In the genomic region with DNA sequence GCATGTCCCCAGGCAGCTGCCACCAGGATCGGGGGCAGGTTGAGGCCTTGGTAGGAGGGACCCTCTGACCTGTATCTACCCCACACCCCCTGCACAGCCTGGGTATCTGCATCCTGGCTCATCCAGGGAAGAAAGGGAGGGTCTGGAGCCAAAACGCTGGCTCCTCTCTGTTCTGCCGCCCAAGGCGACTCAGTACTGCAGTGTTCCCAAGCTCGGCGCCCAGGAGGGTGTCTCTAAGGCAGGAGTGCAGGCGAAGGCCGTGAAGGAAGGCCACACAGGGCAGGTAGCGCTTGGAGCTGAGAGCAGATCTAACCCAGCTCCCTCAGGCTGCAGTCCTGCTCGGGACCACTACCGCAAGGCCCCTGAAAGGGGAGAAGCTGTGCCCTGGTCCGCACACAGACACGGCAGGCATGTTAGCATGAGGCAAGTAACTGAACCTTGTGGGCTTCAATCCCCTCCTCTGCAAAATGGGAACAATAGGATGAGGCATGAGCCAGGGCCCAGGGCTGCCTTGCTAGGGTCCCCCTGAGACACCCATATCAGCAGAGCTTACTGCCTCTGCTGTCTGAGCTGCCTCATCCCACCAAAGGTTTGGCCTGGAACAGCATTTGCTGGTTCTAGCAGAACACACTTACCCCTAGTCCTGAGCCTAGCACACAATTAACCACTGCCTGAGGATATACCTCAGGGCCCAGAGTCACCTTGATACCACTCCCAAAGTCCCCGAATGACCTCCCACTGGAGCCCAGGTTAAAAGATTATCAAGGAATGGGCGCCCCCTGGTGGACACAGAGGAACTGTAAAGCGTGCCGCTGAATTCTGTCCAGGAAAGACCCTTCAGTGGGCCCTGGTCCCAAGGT, we compare ENCODE assay signal across 8 cellular contexts. TPM values are rescaled to one million over a fixed set of nuclear protein-coding genes. Genes with fewer than 3 reads are reported as not detected.
A peak's percentile ranks its signal among the peaks of the same experiment; 100 is the strongest.
DNase-seq lines count a peak whose midpoint lies in the region; ATAC-seq and TF ChIP-seq lines count a peak whose summit lies in the region.

No MANE protein-coding gene starts in this region.

- H4K20me1 ChIP-seq in Karpas-422 (ENCODE audit: insufficient read depth, low read depth, low read length) (peaks cover 23% of the 10 kb centered on the region), SK-N-SH (ENCODE audit: insufficient read depth) (peaks cover 50% of the 10 kb centered on the region)

- H3K36me3 ChIP-seq in Karpas-422 (ENCODE audit: insufficient read depth, low read length) (peaks cover 25% of the 10 kb centered on the region), SK-N-SH (replicated peaks in 1 of 2; ENCODE audit: control insufficient read depth in 1 of 2, insufficient read depth in 2 of 2, low read length in 1 of 2) (peaks cover 17 to 23% of the 10 kb centered on the region in 2 experiments), heart right ventricle (peaks cover 0 to 34% (median 13%) of the 10 kb centered on the region in 9 donors)

- peak overlapping the region; percentile 92 to 99 for H3K27ac Mint-ChIP-seq in activated naive CD4-positive, alpha-beta T cell treated with anti-CD3 and anti-CD28 coated beads, Interleukin-2, amount 50 U/mL, for 72 hours

- H3K4me3 ChIP-seq in Karpas-422 (ENCODE audit: low read length) (no peak overlapping the region), SK-N-SH (ENCODE audit: low read depth in 2 of 2, low read length in 1 of 2) (no peak overlapping the region; a peak in 1 of 4 replicates), heart right ventricle (no peak overlapping the region), retinal pigment epithelial cell (ENCODE audit: low read length) (no peak overlapping the region)

- WGBS in SK-N-SH (ENCODE audit: low lambda C conversion rate) = 55% methylated on average over 12 of the region's 17 CpGs
- WGBS in heart right ventricle, 2 donors = 64 to 66% methylated on average over 17 of the region's 17 CpGs

- no peak overlapping the region for H2AFZ ChIP-seq in Karpas-422 (ENCODE audit: low read length)
- H2AFZ ChIP-seq in SK-N-SH (ENCODE audit: low read depth) = no peak overlapping the region

- no peak for TF ChIP-seq EP300 in SK-N-SH (IDR thresholded peaks at IDR 0.05; ENCODE audit: borderline replicate concordance in 1 of 2, low read depth in 1 of 2, low read length in 1 of 2)

- TF ChIP-seq CTCF in SK-N-SH (IDR thresholded peaks at IDR 0.05) = peak; percentile 93
- TF ChIP-seq CTCF in heart right ventricle (IDR thresholded peaks at IDR 0.05) = peak; percentile 73 to 93 (median 88)
- peak; percentile 78 for TF ChIP-seq CTCF in retinal pigment epithelial cell (conservative IDR thresholded peaks at IDR 0.05; ENCODE audit: low read depth, low read length)

- CTCF ChIA-PET in SK-N-SH (lab: Yijun Ruan, JAX) = interaction anchor here (0.5 to 34.6 kb wide), 59 partner anchors 8 to 478 kb away, joined by 3 to 1218 read pairs (median 5); partner anchors contain the start of gene COPS7B

- H3K79me2 ChIP-seq in Karpas-422 (ENCODE audit: low read length) = peaks cover 25% of the 10 kb centered on the region
- H3K79me2 ChIP-seq in SK-N-SH (ENCODE audit: insufficient read depth) = peaks cover 36% of the 10 kb centered on the region

- H3K27me3 ChIP-seq in Karpas-422 (ENCODE audit: low read length) (no peaks in the 10 kb centered on the region), SK-N-SH (ENCODE audit: insufficient read depth) (no peaks in the 10 kb centered on the region), heart right ventricle (no peaks in the 10 kb centered on the region)

- intact Hi-C loops in heart right ventricle (cut with DNase I) = loop anchor here (1.0 to 10.0 kb wide), 12 partner anchors 35 to 200 kb away; no protein-coding TSS in a partner anchor

- H3K9me2 ChIP-seq in Karpas-422 (replicated peaks; ENCODE audit: insufficient read depth, low read length) (no peaks in the 10 kb centered on the region), SK-N-SH (no peaks in the 10 kb centered on the region)

- H3K9me3 Mint-ChIP-seq in activated naive CD4-positive, alpha-beta T cell treated with anti-CD3 and anti-CD28 coated beads, Interleukin-2, amount 50 U/mL, for 72 hours = no peaks in the 10 kb centered on the region

- H3K9me3 ChIP-seq in Karpas-422 (ENCODE audit: low read length) (no peaks in the 10 kb centered on the region), SK-N-SH (no peaks in the 10 kb centered on the region), heart right ventricle (no peaks in the 10 kb centered on the region)

- peaks cover 40% of the 10 kb centered on the region for H3K4me1 ChIP-seq in Karpas-422 (ENCODE audit: low read length)
- H3K4me1 ChIP-seq in SK-N-SH (ENCODE audit: control insufficient read depth in 1 of 2, insufficient read depth in 2 of 2, low read depth in 1 of 2, low read length in 1 of 2) = peaks cover 20 to 32% of the 10 kb centered on the region in 2 experiments; a peak in 3 of 4 replicates
- H3K4me1 ChIP-seq in heart right ventricle = peaks cover 25 to 67% (median 53%) of the 10 kb centered on the region in 9 donors

- POLR2A ChIA-PET in SK-N-SH (lab: Yijun Ruan, JAX) = interaction anchor here (0.6 to 3.4 kb wide), 12 partner anchors 11 to 101 kb away, joined by 3 to 20 read pairs (median 4); no protein-coding TSS in a partner anchor

- H3K27ac ChIP-seq in Karpas-422 (ENCODE audit: low read length) (peak overlapping the region; percentile 79), SK-N-SH (ENCODE audit: low read depth in 2 of 2, low read length in 1 of 2) (peak overlapping the region; percentile 50 to 56), heart right ventricle (peak overlapping the region in 5 of 10 donors; percentile 17 to 76 (median 43))

- H3K9ac ChIP-seq in Karpas-422 (ENCODE audit: low read length) (peak overlapping the region; percentile 7; the same call in 1 of the 2 replicates), SK-N-SH (no peak overlapping the region)

- peaks cover 27% of the 10 kb centered on the region for H3F3A ChIP-seq in SK-N-SH (replicated peaks; ENCODE audit: insufficient read depth)

- DNase-seq in EL = peak; percentile 59
- DNase-seq in Karpas-422 = peak; percentile 94
- peak; percentile 76 for DNase-seq in SK-N-SH
- DNase-seq in activated naive CD4-positive, alpha-beta T cell treated with anti-CD3 and anti-CD28 coated beads, Interleukin-2, amount 50 U/mL, for 72 hours (ENCODE audit: low spot score in 2 of 2) = peak; percentile 80 to 89
- DNase-seq in heart right ventricle = peak; percentile 77
- no peak for DNase-seq in retinal pigment epithelial cell (ENCODE audit: low read depth)
- no peak for DNase-seq in mesenteric fat pad (ENCODE audit: low spot score)

- peak; percentile 24 to 25 for ATAC-seq in activated naive CD4-positive, alpha-beta T cell treated with anti-CD3 and anti-CD28 coated beads, Interleukin-2, amount 50 U/mL, for 72 hours
- ATAC-seq in heart right ventricle (peak in 6 of 8 donors; percentile 5 to 45 (median 31)), HG02798 (IDR thresholded peaks at IDR 0.05; ENCODE audit: poor library complexity, unreplicated experiment) (no peak)

- H3K4me2 ChIP-seq in Karpas-422 (ENCODE audit: low read depth, low read length, poor library complexity, severe bottlenecking) (no peak overlapping the region), SK-N-SH (no peak overlapping the region)

- TF ChIP-seq RAD21 in SK-N-SH (IDR thresholded peaks at IDR 0.05; ENCODE audit: low read length) = peak; percentile 79

- H3K36me3 Mint-ChIP-seq in activated naive CD4-positive, alpha-beta T cell treated with anti-CD3 and anti-CD28 coated beads, Interleukin-2, amount 50 U/mL, for 72 hours = peaks cover 22 to 29% of the 10 kb centered on the region in 2 donors

TF ChIP-seq in SK-N-SH, 30 proteins besides CTCF, POLR2A, EP300 and RAD21:
- TF ChIP-seq JUND (IDR thresholded peaks at IDR 0.05) = 0 out of 2 replicates have a peak, but pooled peaks have one; percentile 23
- peak; percentile 73 for TF ChIP-seq SMC3 (IDR thresholded peaks at IDR 0.05; ENCODE audit: low read depth, low read length)
- peak; percentile 46 for TF ChIP-seq CHD2 (IDR thresholded peaks at IDR 0.05; ENCODE audit: low read length, partially characterized antibody)
- TF ChIP-seq, protein P1, sequence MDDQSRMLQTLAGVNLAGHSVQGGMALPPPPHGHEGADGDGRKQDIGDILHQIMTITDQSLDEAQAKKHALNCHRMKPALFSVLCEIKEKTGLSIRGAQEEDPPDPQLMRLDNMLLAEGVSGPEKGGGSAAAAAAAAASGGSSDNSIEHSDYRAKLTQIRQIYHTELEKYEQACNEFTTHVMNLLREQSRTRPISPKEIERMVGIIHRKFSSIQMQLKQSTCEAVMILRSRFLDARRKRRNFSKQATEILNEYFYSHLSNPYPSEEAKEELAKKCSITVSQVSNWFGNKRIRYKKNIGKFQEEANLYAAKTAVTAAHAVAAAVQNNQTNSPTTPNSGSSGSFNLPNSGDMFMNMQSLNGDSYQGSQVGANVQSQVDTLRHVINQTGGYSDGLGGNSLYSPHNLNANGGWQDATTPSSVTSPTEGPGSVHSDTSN (IDR thresholded peaks at IDR 0.05) = no peak; the same call in 1 of the 2 replicates
- TF ChIP-seq SIN3A (IDR thresholded peaks at IDR 0.05; ENCODE audit: borderline replicate concordance, low read depth, low read length) = peak; percentile 86; the same call in 1 of the 2 replicates
- no peak for TF ChIP-seq RXRA (IDR thresholded peaks at IDR 0.05; ENCODE audit: borderline replicate concordance, low read depth)

RNA-seq across cellular contexts. Expression of gene PTMA, which starts 6.5 kb away (rescaled TPM):
- 1,532 and 1,657 TPM in 2 replicates for total RNA-seq in Karpas-422 (2014; rRNA removed; shearing (Covaris generic); ENCODE audit: low replicate concordance)
- polyA plus RNA-seq in SK-N-SH (2012; rRNA removed) (517 and 767 TPM in 2 replicates), heart right ventricle (100 to 1,000 TPM; 567 to 626 TPM)
- polyA plus RNA-seq in SK-N-SH (2012; cell fraction: cytosol; rRNA removed) = 733 and 1,021 TPM in 2 replicates
- 319 and 439 TPM in 2 replicates for polyA plus RNA-seq in SK-N-SH (2012; cell fraction: nucleus; rRNA removed)
- total RNA-seq in activated naive CD4-positive, alpha-beta T cell treated with anti-CD3 and anti-CD28 coated beads, Interleukin-2, amount 50 U/mL, for 72 hours = 1,000 to 10,000 TPM; 1,703 to 2,175 TPM
- total RNA-seq in heart right ventricle (100 to 1,000 TPM; 133 to 348 (median 164) TPM), mesenteric fat pad (790 TPM)

Comparison
In these comparisons a context has a peak if more than half of its experiments do, and no peak if none do; other contexts are left out.
1. DNase-seq: peak in EL (single experiment), Karpas-422 (single experiment), SK-N-SH (single experiment), activated naive CD4-positive, alpha-beta T cell treated with anti-CD3 and anti-CD28 coated beads, Interleukin-2, amount 50 U/mL, for 72 hours (2 of 2) and heart right ventricle (2 of 2); none in retinal pigment epithelial cell (single experiment) and mesenteric fat pad (single experiment).
2. Peak in every context shown above with its lines, with median percentiles within 50 percentile points of each other: CTCF ChIP-seq.